Comparison of ENCODE assay signal across 8 cellular contexts in the genomic region with DNA sequence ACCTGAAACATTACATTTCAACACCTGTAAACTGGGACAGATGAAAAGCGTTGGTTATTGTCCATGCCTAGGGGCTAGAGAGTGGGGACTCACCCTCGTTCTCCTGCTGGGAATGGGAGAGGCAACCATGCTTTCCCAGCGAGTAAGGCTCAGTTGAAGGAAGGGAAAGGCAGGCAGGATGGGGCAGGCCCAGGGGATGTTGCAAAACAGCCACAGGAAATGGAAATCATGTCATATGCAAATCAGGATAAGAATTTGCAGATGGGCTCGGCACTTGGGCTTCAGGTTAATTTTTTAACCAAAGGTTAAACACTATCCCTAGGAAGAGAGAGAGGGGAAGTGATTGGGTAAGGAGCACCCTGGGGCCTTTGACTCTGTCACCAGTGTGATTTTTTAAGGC. TPM values are rescaled to one million over a fixed set of nuclear protein-coding genes. Genes with fewer than 3 reads are reported as not detected.
A peak's percentile ranks its signal among the peaks of the same experiment; 100 is the strongest.
DNase-seq lines count a peak whose midpoint lies in the region; ATAC-seq and TF ChIP-seq lines count a peak whose summit lies in the region.

No MANE protein-coding gene starts in this region.

- intact Hi-C loops in left colon (cut with DNase I, micrococcal nuclease): no loop called here

- peak; percentile 53 for ATAC-seq in GM21717 (IDR thresholded peaks at IDR 0.05; ENCODE audit: unreplicated experiment)
- ATAC-seq in left colon: peak; percentile 76
- ATAC-seq in HG03039 (IDR thresholded peaks at IDR 0.05; ENCODE audit: unreplicated experiment): no peak

- DNase-seq in GM10266 (ENCODE audit: extremely low spot score) (peak; percentile 72), NCI-H226 (peak; percentile 42), left colon (peak; percentile 33 to 48), retina (no peak), AG08396 (ENCODE audit: low spot score) (no peak), putamen (ENCODE audit: low spot score) (no peak)

- TF ChIP-seq CTCF in GM10266 (IDR thresholded peaks at IDR 0.05; ENCODE audit: control insufficient read depth, insufficient read depth, low read depth, missing control alignments): no peak

RNA-seq across cellular contexts. Expression of a gene that starts 14.5 kb away (rescaled TPM):
- total RNA-seq in left colon: not detected

RNA-seq across cellular contexts. Expression of a gene that starts 59.0 kb away (rescaled TPM):
- under 1 TPM; 0.18 to 0.31 TPM for total RNA-seq in left colon

Comparison
In these comparisons a context has a peak if more than half of its experiments do, and no peak if none do; other contexts are left out.
1. DNase-seq: peak in GM10266 (single experiment), NCI-H226 (single experiment) and left colon (2 of 2); none in retina (single experiment), AG08396 (single experiment) and putamen (single experiment).